29 cellular contexts compared by ENCODE assay signal in genomic region chr21:29387598-29387997, GRCh38.
"Had no signal": no experiment of that assay in that cellular context is flagged by ENCODE, and none has a peak within 500 bp of the region (broad histone marks: within the 10 kb centered on the region; RNA-seq: fewer than 3 reads in every experiment).

No MANE protein-coding gene starts in this region.

- FAIRE-seq: colon, endometrium, endothelial cell of umbilical vein, frontal cortex had no signal

- H3K9me3 Mint-ChIP-seq: dendritic cell treated with granulocyte-macrophage colony-stimulating factor and Interleukin-4, amounts not matched to agents 40 ng/mL and 50 ng/mL, for 4 days; effector memory CD8-positive, alpha-beta T cell had no signal

- H3K4me1 ChIP-seq: colonic mucosa, esophagus muscularis mucosa, esophagus squamous epithelium, foreskin keratinocyte, gastroesophageal sphincter, heart left ventricle, heart right ventricle had no signal

- H3K36me3 ChIP-seq: colonic mucosa, esophagus muscularis mucosa, esophagus squamous epithelium, gastroesophageal sphincter, heart left ventricle had no signal

- H3K9me3 ChIP-seq: colonic mucosa, esophagus muscularis mucosa, esophagus squamous epithelium, gastrocnemius medialis, gastroesophageal sphincter, heart right ventricle had no signal

- H3K27ac Mint-ChIP-seq: dendritic cell treated with granulocyte-macrophage colony-stimulating factor and Interleukin-4, amounts not matched to agents 40 ng/mL and 50 ng/mL, for 4 days; effector memory CD8-positive, alpha-beta T cell; endodermal cell had no signal

- H3K4me3 Mint-ChIP-seq: dendritic cell treated with granulocyte-macrophage colony-stimulating factor and Interleukin-4, amounts not matched to agents 40 ng/mL and 50 ng/mL, for 4 days; effector memory CD8-positive, alpha-beta T cell; endodermal cell had no signal

- H3K27me3 Mint-ChIP-seq: dendritic cell treated with granulocyte-macrophage colony-stimulating factor and Interleukin-4, amounts not matched to agents 40 ng/mL and 50 ng/mL, for 4 days; effector memory CD8-positive, alpha-beta T cell had no signal

- H3K27me3 ChIP-seq: colonic mucosa, dorsolateral prefrontal cortex, esophagus muscularis mucosa, esophagus squamous epithelium, foreskin keratinocyte, gastrocnemius medialis, gastroesophageal sphincter, heart left ventricle, heart right ventricle had no signal

- ATAC-seq: effector memory CD8-positive, alpha-beta T cell; esophagus mucosa; foreskin keratinocyte; gastrocnemius medialis; gastroesophageal sphincter; heart left ventricle; heart right ventricle had no signal

- DNase-seq: colonic mucosa; cortex of kidney; dermis blood vessel endothelial cell; dorsolateral prefrontal cortex; effector CD4-positive, alpha-beta T cell; effector CD8-positive, alpha-beta T cell; effector memory CD4-positive, alpha-beta T cell; effector memory CD8-positive, alpha-beta T cell; endodermal cell; erythroblast; esophagus squamous epithelium; foreskin fibroblast; foreskin keratinocyte; foreskin melanocyte; gastrocnemius medialis; glutamatergic neuron; head of caudate nucleus; heart left ventricle; heart right ventricle had no signal

- H3K27ac ChIP-seq: colonic mucosa, coronary artery, dorsolateral prefrontal cortex, epithelial cell of prostate, esophagus muscularis mucosa, esophagus squamous epithelium, foreskin keratinocyte, gastrocnemius medialis, gastroesophageal sphincter, heart left ventricle, heart right ventricle had no signal

- H3K4me3 ChIP-seq: colonic mucosa, coronary artery, dorsolateral prefrontal cortex, esophagus muscularis mucosa, esophagus squamous epithelium, gastrocnemius medialis, gastroesophageal sphincter, heart left ventricle, heart right ventricle had no signal

- H3K4me1 Mint-ChIP-seq: endodermal cell had no signal
